ENCODE assay signal across 8 cellular contexts in genomic region chr11:105035262-105035620, GRCh38. TPM values are rescaled to one million over a fixed set of nuclear protein-coding genes. Genes with fewer than 3 reads are reported as not detected.
A peak's percentile ranks its signal among the peaks of the same experiment; 100 is the strongest.
DNase-seq lines count a peak whose midpoint lies in the region; ATAC-seq and TF ChIP-seq lines count a peak whose summit lies in the region.

No MANE protein-coding gene starts in this region.

- H3K27ac Mint-ChIP-seq in CD14-positive monocyte = peak overlapping the region; percentile 89 to 100 (median 99)

- peak; percentile 16 for ATAC-seq in GM21381 (IDR thresholded peaks at IDR 0.05; ENCODE audit: unreplicated experiment)

- H2AFZ ChIP-seq in PC-9 = no peak overlapping the region

- H3K27me3 Mint-ChIP-seq in CD14-positive monocyte (ENCODE audit: low read depth in 3 of 3) = peaks cover 0 to 1% (median 0%) of the 10 kb centered on the region in 3 donors

- no TSS peak for BruUV-seq in PC-9 (replicated peaks; lab: Mats Ljungman, UMichigan)

- H3K27ac ChIP-seq in PC-9 (no peak overlapping the region), liver (ENCODE audit: low read depth in 1 of 2, low read length in 2 of 2) (peak overlapping the region; percentile 68 to 74), SJCRH30 (no peak overlapping the region)

- no peaks in the 10 kb centered on the region for H3K36me3 ChIP-seq in PC-9 (ENCODE audit: low read depth)
- H3K36me3 ChIP-seq in liver (ENCODE audit: control insufficient read depth in 4 of 4, insufficient read depth in 3 of 4, low read depth in 1 of 4, low read length in 3 of 4) = peaks cover 0 to 9% (median 4%) of the 10 kb centered on the region in 4 donors
- no peaks in the 10 kb centered on the region for H3K36me3 ChIP-seq in SJCRH30

- TF ChIP-seq CTCF in CD14-positive monocyte (IDR thresholded peaks at IDR 0.05) (no peak), PC-9 (conservative IDR thresholded peaks at IDR 0.05) (no peak), liver (IDR thresholded peaks at IDR 0.05; ENCODE audit: low read depth, low read length, missing input control) (no peak)

- H3K4me1 Mint-ChIP-seq in CD14-positive monocyte = peaks cover 62% of the 10 kb centered on the region

- H3K4me2 ChIP-seq in PC-9 = peak overlapping the region; percentile 61

- H3K27me3 ChIP-seq in PC-9 (ENCODE audit: insufficient read depth, low read depth) = no peaks in the 10 kb centered on the region
- H3K27me3 ChIP-seq in liver (ENCODE audit: control insufficient read depth in 4 of 4, insufficient read depth in 4 of 4, low read length in 3 of 4) = no peaks in the 10 kb centered on the region
- no peaks in the 10 kb centered on the region for H3K27me3 ChIP-seq in SJCRH30

- peaks cover 0 to 6% (median 0%) of the 10 kb centered on the region in 7 donors for H3K9me3 Mint-ChIP-seq in CD14-positive monocyte

- POLR2A ChIA-PET in PC-9 (lab: Charles Lee; ENCODE audit: unreplicated experiment) = no interaction called here

- H3K79me2 ChIP-seq in PC-9 (ENCODE audit: low read depth) = no peaks in the 10 kb centered on the region

- H3K4me1 ChIP-seq in PC-9 (replicated peaks; ENCODE audit: insufficient read depth) = no peaks in the 10 kb centered on the region
- H3K4me1 ChIP-seq in liver (ENCODE audit: control insufficient read depth in 4 of 4, insufficient read depth in 4 of 4, low read length in 3 of 4) = peaks cover 0 to 18% (median 9%) of the 10 kb centered on the region in 4 donors
- H3K4me1 ChIP-seq in SJCRH30 = no peaks in the 10 kb centered on the region

- TF ChIP-seq RAD21 in liver (IDR thresholded peaks at IDR 0.05) = no peak

- no peaks in the 10 kb centered on the region for H4K20me1 ChIP-seq in PC-9 (ENCODE audit: insufficient read depth)

- H3K4me3 ChIP-seq in PC-9 (peak overlapping the region; percentile 0; the same call in 1 of the 2 replicates), liver (ENCODE audit: low read depth in 1 of 3, low read length in 3 of 3) (peak overlapping the region; percentile 48 to 67 (median 50)), SJCRH30 (no peak overlapping the region)

- DNase-seq in CD14-positive monocyte (ENCODE audit: low spot score) (no peak), PC-9 (no peak), SJCRH30 (no peak), NCI-H128 (lab: John Stamatoyannopoulos, UW; ENCODE audit: unreplicated experiment) (no peak)
- DNase-seq in activated CD4-positive, CD25-positive, alpha-beta regulatory T cell (lab: John Stamatoyannopoulos, UW) = no peak
- DNase-seq in stimulated activated CD4-positive, alpha-beta T cell treated with anti-CD3 and anti-CD28 coated beads, Interleukin-4, amount 100 ng/mL, for 24 hours = no peak

- H3K4me3 Mint-ChIP-seq in CD14-positive monocyte = peak overlapping the region; percentile 98 to 99

- no peaks in the 10 kb centered on the region for H3K9me2 ChIP-seq in PC-9 (ENCODE audit: insufficient read depth)

- H3K9ac ChIP-seq in liver (ENCODE audit: low read depth in 1 of 2, low read length in 2 of 2) = peak overlapping the region in 1 of 2 donors; percentile 81

- H3F3A ChIP-seq in PC-9 (ENCODE audit: insufficient read depth, low read depth) = no peaks in the 10 kb centered on the region

- 9% methylated on average over 1 of the region's 1 CpG for WGBS in liver

- H3K36me3 Mint-ChIP-seq in CD14-positive monocyte = peaks cover 47 to 60% of the 10 kb centered on the region in 2 donors

- intact Hi-C loops in CD14-positive monocyte (cut with micrococcal nuclease) = loop anchor here (5.0 to 10.0 kb wide), 4 partner anchors 68 to 190 kb away; partner anchors contain the start of gene CASP4 (in 1 of the 2)
- intact Hi-C loops in PC-9 (cut with micrococcal nuclease; ENCODE audit: unreplicated experiment) = no loop called here

- CTCF ChIA-PET in PC-9 (lab: Charles Lee) = no interaction called here

- H3K9me3 ChIP-seq in PC-9 (ENCODE audit: insufficient read depth, low read depth) = no peaks in the 10 kb centered on the region
- H3K9me3 ChIP-seq in liver (ENCODE audit: control insufficient read depth in 4 of 4, low read length in 3 of 4) = no peaks in the 10 kb centered on the region
- no peaks in the 10 kb centered on the region for H3K9me3 ChIP-seq in SJCRH30 (replicated peaks)

TF ChIP-seq in liver, 16 proteins besides CTCF, POLR2A, EP300 and RAD21:
- no peak for TF ChIP-seq FOXA1 (IDR thresholded peaks at IDR 0.05)
- TF ChIP-seq RXRA (IDR thresholded peaks at IDR 0.05) = peak in 1 of 2 donors; percentile 11
- TF ChIP-seq HNF4A (conservative IDR thresholded peaks at IDR 0.05) = peak; percentile 37 to 52
- TF ChIP-seq REST (IDR thresholded peaks at IDR 0.05) = no peak
- TF ChIP-seq YY1 (IDR thresholded peaks at IDR 0.05) = no peak
- no peak for TF ChIP-seq SP1 (IDR thresholded peaks at IDR 0.05)
- TF ChIP-seq FOXA2 (IDR thresholded peaks at IDR 0.05) = no peak
- TF ChIP-seq TAF1 (conservative IDR thresholded peaks at IDR 0.05) = no peak
- no peak for TF ChIP-seq NR2F2 (IDR thresholded peaks at IDR 0.05)
- TF ChIP-seq GABPA (IDR thresholded peaks at IDR 0.05 in 1 of 2, conservative IDR thresholded peaks at IDR 0.05 in 1 of 2) = no peak
TF ChIP-seq in liver: peak in this region for 2.

RNA-seq across cellular contexts. Expression of gene CASP1, which starts 0.3 kb away (rescaled TPM):
- 100 to 1,000 TPM; 433 to 460 TPM for polyA plus RNA-seq in CD14-positive monocyte
- 2.3 and 4.7 TPM in 2 replicates for total RNA-seq in PC-9 (2021)
- 10 to 100 TPM in 1 of 2 donors, 1 to 10 TPM in 1; 8.5 to 15.2 TPM for total RNA-seq in liver
- polyA plus RNA-seq in liver = 1 to 10 TPM; 6.9 to 8.7 TPM
- total RNA-seq in SJCRH30 (2014; rRNA removed; shearing (Covaris generic)) = 0.40 and 0.86 TPM in 2 replicates

RNA-seq across cellular contexts. Expression of gene CARD16, which starts 9.9 kb away (rescaled TPM):
- polyA plus RNA-seq in CD14-positive monocyte (100 to 1,000 TPM; 671 to 731 TPM), liver (1 to 10 TPM; 7.6 to 9.7 TPM)
- total RNA-seq in PC-9 (2021) (0.63 and 2.5 TPM in 2 replicates), liver (10 to 100 TPM in 1 of 2 donors, 1 to 10 TPM in 1; 5.1 to 10.0 TPM)
- 0.25 and 0.53 TPM in 2 replicates for total RNA-seq in SJCRH30 (2014; rRNA removed; shearing (Covaris generic))

RNA-seq across cellular contexts. Expression of gene CASP5, which starts 12.3 kb away (rescaled TPM):
- polyA plus RNA-seq in CD14-positive monocyte (1 to 10 TPM; 2.3 to 6.4 TPM), liver (under 1 TPM; 0.10 to 0.18 TPM)
- total RNA-seq in PC-9 (2021) (not detected in 2 replicates), liver (under 1 TPM; 0.50 to 0.75 TPM)
- not detected in 2 replicates for total RNA-seq in SJCRH30 (2014; rRNA removed; shearing (Covaris generic))

Comparison
In these comparisons a context has a peak if more than half of its experiments do, and no peak if none do; other contexts are left out.
1. H3K27ac ChIP-seq: peak in liver (2 of 2); none in PC-9 (single experiment) and SJCRH30 (single experiment).